ENCODE assay signal across 14 cellular contexts in genomic region chr1:156310962-156311361, GRCh38. TPM values are rescaled to one million over a fixed set of nuclear protein-coding genes. Genes with fewer than 3 reads are reported as not detected.
DNase-seq lines count a peak whose midpoint lies in the region; ATAC-seq and TF ChIP-seq lines count a peak whose summit lies in the region.
"Had no signal": no experiment of that assay in that cellular context is flagged by ENCODE, and none has a peak within 500 bp of the region (broad histone marks: within the 10 kb centered on the region; RNA-seq: fewer than 3 reads in every experiment).

No MANE protein-coding gene starts in this region.

- WGBS in SK-N-SH (ENCODE audit: low lambda C conversion rate) = 79% methylated on average over 6 of the region's 6 CpGs
- WGBS in esophagus squamous epithelium, 2 donors = 39 to 65% methylated on average over 5 to 6 of the region's 6 CpGs
- 79 to 80% methylated on average over 6 of the region's 6 CpGs for WGBS in tibial nerve, 2 donors

- H3K36me3 ChIP-seq in SK-N-SH (replicated peaks in 1 of 2; ENCODE audit: control insufficient read depth in 1 of 2, insufficient read depth in 2 of 2, low read length in 1 of 2) (peaks cover 73 to 87% of the 10 kb centered on the region in 2 experiments), esophagus squamous epithelium (peaks cover 28 to 100% (median 78%) of the 10 kb centered on the region in 3 donors), tibial nerve (peaks cover 4 to 100% (median 38%) of the 10 kb centered on the region in 3 donors)

- no peak overlapping the region for H3K4me2 ChIP-seq in SK-N-SH

- CTCF ChIA-PET in SK-N-SH (lab: Yijun Ruan, JAX) = interaction anchor here (0.9 to 1.2 kb wide), 3 partner anchors 9 to 75 kb away, joined by 3 to 4 read pairs (median 3); no protein-coding TSS in a partner anchor

- H2AFZ ChIP-seq in SK-N-SH (ENCODE audit: low read depth) = no peak overlapping the region

- H4K20me1 ChIP-seq in SK-N-SH (ENCODE audit: insufficient read depth) = no peaks in the 10 kb centered on the region

- H3K27me3 ChIP-seq in SK-N-SH (ENCODE audit: insufficient read depth) (no peaks in the 10 kb centered on the region), esophagus squamous epithelium (no peaks in the 10 kb centered on the region), tibial nerve (no peaks in the 10 kb centered on the region)

- H3K27ac ChIP-seq in SK-N-SH (ENCODE audit: low read depth in 2 of 2, low read length in 1 of 2) = no peak overlapping the region
- peak overlapping the region in 1 of 4 donors; percentile 14 for H3K27ac ChIP-seq in esophagus squamous epithelium
- no peak overlapping the region for H3K27ac ChIP-seq in tibial nerve
- H3K27ac ChIP-seq: left ventricle myocardium inferior had no signal

- no peak for ATAC-seq in SK-N-SH treated with all-trans-retinoic acid at 6 μM for 48 hours
- no peak for ATAC-seq in GM19397 (IDR thresholded peaks at IDR 0.05; ENCODE audit: unreplicated experiment)

- H3K4me3 ChIP-seq in SK-N-SH (ENCODE audit: low read depth in 2 of 2, low read length in 1 of 2) (no peak overlapping the region), esophagus squamous epithelium (no peak overlapping the region), tibial nerve (no peak overlapping the region)
- H3K4me3 ChIP-seq: left ventricle myocardium inferior had no signal

- TF ChIP-seq POLR2A in esophagus squamous epithelium (IDR thresholded peaks at IDR 0.05) (no peak), tibial nerve (IDR thresholded peaks at IDR 0.05) (no peak)

- no peaks in the 10 kb centered on the region for H3K9me3 ChIP-seq in SK-N-SH
- no peaks in the 10 kb centered on the region for H3K9me3 ChIP-seq in esophagus squamous epithelium
- H3K9me3 ChIP-seq in tibial nerve = no peaks in the 10 kb centered on the region
- H3K9me3 ChIP-seq: left ventricle myocardium inferior had no signal

- POLR2A ChIA-PET in SK-N-SH (lab: Yijun Ruan, JAX) = interaction anchor here (0.8 kb wide), 1 partner anchor 9 kb away, joined by 3 read pairs; no protein-coding TSS in a partner anchor

- TF ChIP-seq EP300 in SK-N-SH (IDR thresholded peaks at IDR 0.05; ENCODE audit: borderline replicate concordance in 1 of 2, low read depth in 1 of 2, low read length in 1 of 2) (no peak), tibial nerve (IDR thresholded peaks at IDR 0.05) (no peak)

- DNase-seq in SK-N-SH (no peak), RPMI7951 (ENCODE audit: low read depth) (peak; percentile 71), fibroblast of the conjunctiva (ENCODE audit: low read depth) (peak; percentile 64), stromal cell of bone marrow (ENCODE audit: low read depth) (peak; percentile 7), esophagus squamous epithelium (lab: John Stamatoyannopoulos, UW) (no peak), tibial nerve (ENCODE audit: low spot score in 2 of 2) (no peak)
- DNase-seq: 8988T; activated CD4-positive, alpha-beta T cell treated with anti-CD3 and anti-CD28 coated beads, Interleukin-2, amount 10 ng/mL, durations not matched to agents 7 days and 5 days; effector memory CD4-positive, alpha-beta T cell; left ventricle myocardium inferior had no signal

- H3K79me2 ChIP-seq in SK-N-SH (ENCODE audit: insufficient read depth) = no peaks in the 10 kb centered on the region

- no peak for TF ChIP-seq CTCF in SK-N-SH (IDR thresholded peaks at IDR 0.05)
- TF ChIP-seq CTCF in esophagus squamous epithelium (IDR thresholded peaks at IDR 0.05) = no peak
- TF ChIP-seq CTCF in tibial nerve (IDR thresholded peaks at IDR 0.05) = no peak

- no peak for TF ChIP-seq RAD21 in SK-N-SH (IDR thresholded peaks at IDR 0.05; ENCODE audit: low read length)

- no peaks in the 10 kb centered on the region for H3K9me2 ChIP-seq in SK-N-SH

- no peak overlapping the region for H3K9ac ChIP-seq in SK-N-SH

- no peaks in the 10 kb centered on the region for H3K4me1 ChIP-seq in SK-N-SH (ENCODE audit: control insufficient read depth in 1 of 2, insufficient read depth in 2 of 2, low read depth in 1 of 2, low read length in 1 of 2)
- peaks cover 0 to 14% (median 0%) of the 10 kb centered on the region in 3 donors for H3K4me1 ChIP-seq in esophagus squamous epithelium
- H3K4me1 ChIP-seq in tibial nerve = no peaks in the 10 kb centered on the region
- H3K4me1 ChIP-seq: left ventricle myocardium inferior had no signal

- intact Hi-C loops in esophagus squamous epithelium (cut with DNase I) = loop anchor here (10.0 kb wide), 1 partner anchor 56 kb away; no protein-coding TSS in a partner anchor

- peaks cover 22% of the 10 kb centered on the region for H3F3A ChIP-seq in SK-N-SH (replicated peaks; ENCODE audit: insufficient read depth)

TF ChIP-seq in SK-N-SH, 30 proteins besides CTCF, POLR2A, EP300 and RAD21:
- TF ChIP-seq FOXM1 (IDR thresholded peaks at IDR 0.05; ENCODE audit: low read depth) (no peak), FOSL2 (IDR thresholded peaks at IDR 0.05; ENCODE audit: borderline replicate concordance, low read depth) (peak; percentile 23; the same call in 1 of the 2 replicates)

TF ChIP-seq in SK-N-SH treated with all-trans-retinoic acid at 6 μM for 48 hours, 23 proteins besides CTCF, POLR2A, EP300 and RAD21 (continues in another document):
- TF ChIP-seq BACH2 (CRISPR knock-in tag; IDR thresholded peaks at IDR 0.05; ENCODE audit: borderline replicate concordance) (no peak), PPARA (CRISPR knock-in tag; IDR thresholded peaks at IDR 0.05; ENCODE audit: borderline replicate concordance) (no peak), TSHZ2 (CRISPR knock-in tag; IDR thresholded peaks at IDR 0.05) (no peak), TOX (CRISPR knock-in tag; IDR thresholded peaks at IDR 0.05; ENCODE audit: borderline replicate concordance) (no peak), RARB (CRISPR knock-in tag; IDR thresholded peaks at IDR 0.05) (no peak), ZFP30 (CRISPR knock-in tag; IDR thresholded peaks at IDR 0.05) (no peak)

RNA-seq across cellular contexts. Expression of gene VHLL, which starts 11.9 kb away (rescaled TPM):
- not detected in 2 replicates for polyA plus RNA-seq in SK-N-SH (2012; rRNA removed)
- polyA plus RNA-seq in SK-N-SH (2012; cell fraction: cytosol; rRNA removed) = not detected in 2 replicates
- polyA plus RNA-seq in SK-N-SH (2012; cell fraction: nucleus; rRNA removed) = 0.08 and 0.18 TPM in 2 replicates
- total RNA-seq in RPMI7951 (2014; rRNA removed; shearing (Covaris generic)) = not detected in 2 replicates
- total RNA-seq in esophagus squamous epithelium = under 1 TPM in 1 of 4 donors, not detected in 3; 0.57 TPM
- not detected for total RNA-seq in tibial nerve
- total RNA-seq: activated T-helper 1 cell treated with anti-CD3 and anti-CD28 coated beads, Interleukin-12 subunit alpha, Interleukin-12 subunit beta, Interleukin-2, Interleukin-4 antibody, amounts not matched to agents 30 ng/mL and 10 ng/mL and 1 ng/mL, durations not matched to agents 14 hours and 24 hours and 36 hours; left ventricle myocardium inferior had no signal

RNA-seq across cellular contexts. Expression of gene GLMP, which starts 15.5 kb away (rescaled TPM):
- 40.5 and 41.7 TPM in 2 replicates for polyA plus RNA-seq in SK-N-SH (2012; rRNA removed)
- polyA plus RNA-seq in SK-N-SH (2012; cell fraction: cytosol; rRNA removed) = 30.1 and 38.0 TPM in 2 replicates
- 37.3 and 39.1 TPM in 2 replicates for polyA plus RNA-seq in SK-N-SH (2012; cell fraction: nucleus; rRNA removed)
- 55.8 and 70.2 TPM in 2 replicates for total RNA-seq in RPMI7951 (2014; rRNA removed; shearing (Covaris generic))
- total RNA-seq in esophagus squamous epithelium (10 to 100 TPM; 16.1 to 44.2 (median 27.7) TPM), tibial nerve (10 to 100 TPM; 30.8 to 45.9 (median 42.1) TPM)

RNA-seq across cellular contexts. Expression of gene TMEM79, which starts 26.8 kb away (rescaled TPM):
- polyA plus RNA-seq in SK-N-SH (2012; rRNA removed) = 4.2 and 4.5 TPM in 2 replicates
- 1.7 and 2.8 TPM in 2 replicates for polyA plus RNA-seq in SK-N-SH (2012; cell fraction: cytosol; rRNA removed)
- polyA plus RNA-seq in SK-N-SH (2012; cell fraction: nucleus; rRNA removed) = 9.6 and 12.8 TPM in 2 replicates
- 2.4 TPM in 2 replicates for total RNA-seq in RPMI7951 (2014; rRNA removed; shearing (Covaris generic))
- total RNA-seq in esophagus squamous epithelium (100 to 1,000 TPM in 2 of 4 donors, 10 to 100 TPM in 2; 64.9 to 140 (median 104) TPM), tibial nerve (1 to 10 TPM; 1.7 to 4.5 (median 3.1) TPM)

RNA-seq across cellular contexts. Expression of gene CCT3, which starts 27.1 kb away (rescaled TPM):
- 295 and 359 TPM in 2 replicates for polyA plus RNA-seq in SK-N-SH (2012; rRNA removed)
- 291 and 349 TPM in 2 replicates for polyA plus RNA-seq in SK-N-SH (2012; cell fraction: cytosol; rRNA removed)
- polyA plus RNA-seq in SK-N-SH (2012; cell fraction: nucleus; rRNA removed) = 201 and 250 TPM in 2 replicates
- 455 and 483 TPM in 2 replicates for total RNA-seq in RPMI7951 (2014; rRNA removed; shearing (Covaris generic))
- total RNA-seq in esophagus squamous epithelium (100 to 1,000 TPM; 149 to 258 (median 226) TPM), tibial nerve (100 to 1,000 TPM; 113 to 175 (median 137) TPM)

RNA-seq across cellular contexts. Expression of gene TSACC, which starts 27.4 kb away (rescaled TPM):
- polyA plus RNA-seq in SK-N-SH (2012; rRNA removed) = 1.5 TPM in 2 replicates
- polyA plus RNA-seq in SK-N-SH (2012; cell fraction: cytosol; rRNA removed) = 1.1 and 1.7 TPM in 2 replicates
- 1.0 and 1.2 TPM in 2 replicates for polyA plus RNA-seq in SK-N-SH (2012; cell fraction: nucleus; rRNA removed)
- not detected in 2 replicates for total RNA-seq in RPMI7951 (2014; rRNA removed; shearing (Covaris generic))
- total RNA-seq in esophagus squamous epithelium (not detected), tibial nerve (not detected)
- total RNA-seq: activated T-helper 1 cell treated with anti-CD3 and anti-CD28 coated beads, Interleukin-12 subunit alpha, Interleukin-12 subunit beta, Interleukin-2, Interleukin-4 antibody, amounts not matched to agents 30 ng/mL and 10 ng/mL and 1 ng/mL, durations not matched to agents 14 hours and 24 hours and 36 hours; T-helper 2 cell treated with Interferon-gamma antibody and Interleukin-4, amounts not matched to agents 100 ng/mL and 5 ng/mL, for 36 hours had no signal

Comparison
In these comparisons a context has a peak if more than half of its experiments do, and no peak if none do; other contexts are left out.
1. DNase-seq: peak in RPMI7951 (single experiment), fibroblast of the conjunctiva (single experiment) and stromal cell of bone marrow (single experiment); none in SK-N-SH (single experiment), esophagus squamous epithelium (single experiment) and tibial nerve (0 of 2).
2. RNA of gene TMEM79, which starts 26.8 kb away (total RNA-seq): 64.9 to 140 TPM in esophagus squamous epithelium; 1.7 to 4.5 TPM in tibial nerve and 2.4 TPM in RPMI7951; every median in the first group is over 10 times any median in the second.